ENCODE assay signal across 1 cellular context in the genomic region with DNA sequence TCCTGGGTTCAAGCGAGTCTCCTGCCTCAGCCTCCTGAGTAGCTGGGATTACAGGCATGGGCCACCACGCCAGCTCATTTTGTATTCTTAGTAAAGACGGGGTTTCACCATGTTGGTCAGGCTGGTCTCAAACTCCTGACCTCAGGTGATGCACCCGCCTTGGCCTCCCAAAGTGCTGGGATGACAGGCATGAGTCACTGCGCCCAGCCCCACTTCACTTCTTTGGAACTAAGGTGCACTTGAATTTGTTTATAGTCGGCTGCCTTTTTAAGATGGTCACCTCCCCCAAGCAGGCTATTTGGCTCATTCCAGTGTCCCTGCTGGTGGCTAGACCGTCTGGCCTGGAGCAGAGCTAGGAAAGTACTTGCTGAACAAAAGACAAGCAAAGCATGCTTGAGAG. TPM values are rescaled to one million over a fixed set of nuclear protein-coding genes. Genes with fewer than 3 reads are reported as not detected.
"Had no signal": no experiment of that assay in that cellular context is flagged by ENCODE, and none has a peak within 500 bp of the region (broad histone marks: within the 10 kb centered on the region; RNA-seq: fewer than 3 reads in every experiment).

No MANE protein-coding gene starts in this region.

RNA-seq across cellular contexts. Expression of gene CARD9, which starts 51.9 kb away (rescaled TPM):
- total RNA-seq: RPMI7951 had no signal
